8 cellular contexts compared by ENCODE assay signal in genomic region chr16:3112058-3112880, GRCh38. TPM values are rescaled to one million over a fixed set of nuclear protein-coding genes. Genes with fewer than 3 reads are reported as not detected.
A peak's percentile ranks its signal among the peaks of the same experiment; 100 is the strongest.
DNase-seq lines count a peak whose midpoint lies in the region; ATAC-seq, FAIRE-seq and TF ChIP-seq lines count a peak whose summit lies in the region.

TSS of gene ZNF205 (plus strand) at chr16:3112586. CDS start at chr16:3113431, 845 bp downstream.

- H3K4me3 ChIP-seq in A673 (ENCODE audit: low read depth, low read length, poor library complexity, severe bottlenecking) = peak within 1 kb of the TSS; percentile 99
- H3K4me3 ChIP-seq in Panc1 (ENCODE audit: low read depth in 2 of 2, low read length in 2 of 2) = peak within 1 kb of the TSS; percentile 89 to 94
- peak within 1 kb of the TSS; percentile 44 to 78 (median 59) for H3K4me3 ChIP-seq in endothelial cell of umbilical vein (replicated peaks in 1 of 3; ENCODE audit: insufficient read depth in 1 of 3, low read depth in 1 of 3, low read length in 3 of 3)
- H3K4me3 ChIP-seq in mesendoderm (ENCODE audit: low read length) = peak within 1 kb of the TSS; percentile 66

- FAIRE-seq in endothelial cell of umbilical vein (lab: Jason Lieb, UNC) = peak; percentile 75
- peak; percentile 61 for FAIRE-seq in urothelium cell line (lab: Jason Lieb, UNC)

- ATAC-seq in Panc1 = peak; percentile 93
- ATAC-seq in T-cell (replicated peaks in 1 of 4) = no peak
- ATAC-seq in HG03039 (IDR thresholded peaks at IDR 0.05; ENCODE audit: unreplicated experiment) = no peak

- H2BK5ac ChIP-seq in mesendoderm (ENCODE audit: low read length) = no peak within 1 kb of the TSS

- H3K9me1 ChIP-seq in endothelial cell of umbilical vein (replicated peaks; ENCODE audit: control insufficient read depth, extremely low read depth, insufficient read depth, low read length) = no peaks in the 10 kb centered on the region

- H3K4me1 Mint-ChIP-seq in T-cell = peaks cover 2 to 4% (median 3%) of the 10 kb centered on the region in 3 donors

- peaks cover 4% of the 10 kb centered on the region for H3K36me3 Mint-ChIP-seq in T-cell

- H2AFZ ChIP-seq in endothelial cell of umbilical vein (ENCODE audit: low read depth, low read length) = peak within 1 kb of the TSS; percentile 84

- H2BK15ac ChIP-seq in mesendoderm (replicated peaks; ENCODE audit: low read depth) = no peak within 1 kb of the TSS

- POLR2A ChIA-PET in A673 (lab: Charles Lee; ENCODE audit: low non-redundant PET) (no interaction called here), HEK293T (lab: Yijun Ruan, JAX) (interaction anchor here (0.6 to 4.3 kb wide), 12 partner anchors 7 to 94 kb away, joined by 3 to 24 read pairs (median 4); partner anchors contain the start of genes CLDN6 and ZNF213), Panc1 (lab: Charles Lee) (no interaction called here), endothelial cell of umbilical vein (lab: Charles Lee) (interaction anchor here (0.6 kb wide), 1 partner anchor 22 kb away, joined by 3 read pairs; the partner anchor contains the start of gene ZNF213), T-cell (lab: Charles Lee) (interaction anchor here in 1 of 2 donors (0.6 kb wide), 1 partner anchor 29 kb away, joined by 3 read pairs; no protein-coding TSS in a partner anchor)

- peak within 1 kb of the TSS; percentile 54 for H3K9ac ChIP-seq in endothelial cell of umbilical vein (replicated peaks; ENCODE audit: extremely low read depth, insufficient read depth, low read length)
- H3K9ac ChIP-seq in mesendoderm (ENCODE audit: low read length) = peak within 1 kb of the TSS; percentile 80

- H3K9me3 ChIP-seq in A673 (ENCODE audit: low read depth, low read length, poor library complexity, severe bottlenecking) (no peaks in the 10 kb centered on the region), Panc1 (ENCODE audit: control insufficient read depth, insufficient read depth, low read depth, low read length) (no peaks in the 10 kb centered on the region), endothelial cell of umbilical vein (replicated peaks; ENCODE audit: control insufficient read depth, insufficient read depth, low read length) (no peaks in the 10 kb centered on the region)

- no peak within 1 kb of the TSS for H3K18ac ChIP-seq in mesendoderm (ENCODE audit: low read length)

- no peaks in the 10 kb centered on the region for H3K9me3 Mint-ChIP-seq in T-cell

- peak within 1 kb of the TSS; percentile 88 for H3K56ac ChIP-seq in mesendoderm (ENCODE audit: low read length)

- no peaks in the 10 kb centered on the region for H3K27me3 Mint-ChIP-seq in T-cell

- TF ChIP-seq POLR2A in endothelial cell of umbilical vein (IDR thresholded peaks at IDR 0.05; ENCODE audit: low read depth, low read length) = peak; percentile 34

- BruUV-seq in A673 (replicated peaks; lab: Mats Ljungman, UMichigan) = no TSS peak
- BruUV-seq in Panc1 (replicated peaks; lab: Mats Ljungman, UMichigan) = no TSS peak
- BruUV-seq in endothelial cell of umbilical vein (replicated peaks; lab: Mats Ljungman, UMichigan) = no TSS peak

- no peak within 1 kb of the TSS for H4K8ac ChIP-seq in mesendoderm (ENCODE audit: low read depth, low read length)

- peak; percentile 89 for DNase-seq in A673 (ENCODE audit: low spot score)
- DNase-seq in HEK293T (ENCODE audit: extremely low spot score) = peak; percentile 84
- DNase-seq in Panc1 (ENCODE audit: low read depth, low spot score) = no peak
- DNase-seq in endothelial cell of umbilical vein (ENCODE audit: low read depth, low spot score) = peak; percentile 61
- DNase-seq in mesendoderm = peak; percentile 86
- peak; percentile 90 for DNase-seq in urothelium cell line (ENCODE audit: low spot score)
- no peak for DNase-seq in T-cell

- no peak within 1 kb of the TSS for H2AK5ac ChIP-seq in mesendoderm (ENCODE audit: low read length)

- no peak within 1 kb of the TSS for H3K27ac Mint-ChIP-seq in T-cell

- no CpG with 5 or more reads among the region's 23 CpGs for WGBS in mesendoderm (ENCODE audit: extremely low coverage, insufficient coverage, low lambda C conversion rate)

- intact Hi-C loops in A673 (cut with micrococcal nuclease; ENCODE audit: unreplicated experiment) = no loop called here
- intact Hi-C loops in Panc1 (cut with micrococcal nuclease; ENCODE audit: unreplicated experiment) = no loop called here
- intact Hi-C loops in endothelial cell of umbilical vein (cut with micrococcal nuclease) = loop anchor here (1.0 kb wide), 1 partner anchor 9 kb away; no protein-coding TSS in a partner anchor

- no peaks in the 10 kb centered on the region for H3K27me3 ChIP-seq in A673 (replicated peaks; ENCODE audit: insufficient read depth, low read depth, low read length, poor library complexity)
- no peaks in the 10 kb centered on the region for H3K27me3 ChIP-seq in Panc1 (ENCODE audit: control insufficient read depth, insufficient read depth, low read length)
- no peaks in the 10 kb centered on the region for H3K27me3 ChIP-seq in endothelial cell of umbilical vein (ENCODE audit: control insufficient read depth in 2 of 2, insufficient read depth in 2 of 2, low read length in 2 of 2)
- H3K27me3 ChIP-seq in mesendoderm (ENCODE audit: insufficient read depth, low read length, poor library complexity) = no peaks in the 10 kb centered on the region

- no peak for TF ChIP-seq CTCF in A673 (conservative IDR thresholded peaks at IDR 0.05; ENCODE audit: low read depth, low read length)
- no peak for TF ChIP-seq CTCF in Panc1 (IDR thresholded peaks at IDR 0.05)
- no peak for TF ChIP-seq CTCF in endothelial cell of umbilical vein (IDR thresholded peaks at IDR 0.05; ENCODE audit: extremely low read depth in 1 of 2, insufficient read depth in 1 of 2, low read depth in 1 of 2, low read length in 2 of 2)

- no peaks in the 10 kb centered on the region for H3K79me1 ChIP-seq in mesendoderm (ENCODE audit: low read length)

- no peaks in the 10 kb centered on the region for H4K20me1 ChIP-seq in endothelial cell of umbilical vein (replicated peaks; ENCODE audit: control insufficient read depth, extremely low read depth, insufficient read depth, low read length)

- no peak within 1 kb of the TSS for H3K4me3 Mint-ChIP-seq in T-cell

- in situ Hi-C loops in Panc1 (cut with HindIII; ENCODE audit: low pct_unique_long_range_greater_than_20kb, low sequenced_read_pairs) = no loop called here

- H3K4me2 ChIP-seq in endothelial cell of umbilical vein (ENCODE audit: insufficient read depth, low read length) = peak within 1 kb of the TSS; percentile 75
- H3K4me2 ChIP-seq in mesendoderm (ENCODE audit: low read length) = peak within 1 kb of the TSS; percentile 88

- H3K4ac ChIP-seq in mesendoderm (ENCODE audit: low read depth, low read length) = peak within 1 kb of the TSS; percentile 84

- H3K23ac ChIP-seq in mesendoderm (ENCODE audit: low read length) = no peak within 1 kb of the TSS

- no peak within 1 kb of the TSS for H2BK120ac ChIP-seq in mesendoderm (ENCODE audit: low read depth, low read length)

- CTCF ChIA-PET in A673 (lab: Charles Lee) (interaction anchor here (3.2 kb wide), 1 partner anchor 17 kb away, joined by 10 read pairs; no protein-coding TSS in a partner anchor), HEK293T (lab: Yijun Ruan, JAX) (interaction anchor here (1.4 to 1.6 kb wide), 2 partner anchors 10 to 54 kb away, joined by 3 to 5 read pairs; no protein-coding TSS in a partner anchor), Panc1 (lab: Charles Lee) (interaction anchor here (1.1 kb wide), 1 partner anchor 17 kb away, joined by 3 read pairs; no protein-coding TSS in a partner anchor), endothelial cell of umbilical vein (lab: Charles Lee) (interaction anchor here (1.2 to 3.9 kb wide), 7 partner anchors 10 to 81 kb away, joined by 4 to 38 read pairs (median 23); partner anchors contain the start of genes ZNF213 and ZSCAN10), T-cell (lab: Charles Lee) (no interaction called here)

- dilution Hi-C loops in endothelial cell of umbilical vein (cut with MboI; ENCODE audit: extremely low pct_ligation_motif_present, low sequenced_read_pairs) = no loop called here

- H3K4me1 ChIP-seq in A673 (ENCODE audit: insufficient read depth, low read length, poor library complexity, severe bottlenecking) (peaks cover 20% of the 10 kb centered on the region), Panc1 (ENCODE audit: control insufficient read depth, insufficient read depth, low read length) (peaks cover 16% of the 10 kb centered on the region), endothelial cell of umbilical vein (ENCODE audit: control insufficient read depth, extremely low read depth, insufficient read depth, low read length) (peaks cover 18% of the 10 kb centered on the region), mesendoderm (ENCODE audit: control insufficient read depth, low read depth, low read length) (no peaks in the 10 kb centered on the region)

- H3K27ac ChIP-seq in A673 (ENCODE audit: low read depth, low read length, poor library complexity, severe bottlenecking) = peak within 1 kb of the TSS; percentile 70
- H3K27ac ChIP-seq in Panc1 (ENCODE audit: low read length) = peak within 1 kb of the TSS; percentile 88
- H3K27ac ChIP-seq in endothelial cell of umbilical vein (ENCODE audit: insufficient read depth, low read depth, low read length) = no peak within 1 kb of the TSS
- H3K27ac ChIP-seq in mesendoderm (ENCODE audit: low read depth, low read length) = no peak within 1 kb of the TSS

- H3K79me2 ChIP-seq in endothelial cell of umbilical vein (ENCODE audit: control insufficient read depth, insufficient read depth, low read length) (peaks cover 13% of the 10 kb centered on the region), mesendoderm (ENCODE audit: control insufficient read depth, insufficient read depth, low read length) (no peaks in the 10 kb centered on the region)

- H3K36me3 ChIP-seq in A673 (ENCODE audit: insufficient read depth, low read length, poor library complexity, severe bottlenecking) (peaks cover 5% of the 10 kb centered on the region), Panc1 (ENCODE audit: control insufficient read depth, insufficient read depth, low read length) (peaks cover 3% of the 10 kb centered on the region; the same call in 1 of the 2 replicates), endothelial cell of umbilical vein (ENCODE audit: control insufficient read depth in 2 of 2, extremely low read depth in 1 of 2, insufficient read depth in 2 of 2, low read length in 2 of 2) (peaks cover 0 to 11% of the 10 kb centered on the region in 2 experiments), mesendoderm (ENCODE audit: control insufficient read depth, insufficient read depth, low read length) (no peaks in the 10 kb centered on the region)

- no peak within 1 kb of the TSS for H4K5ac ChIP-seq in mesendoderm (ENCODE audit: low read length)

RNA-seq across cellular contexts. Expression of gene ZNF205, which starts in this region (rescaled TPM):
- total RNA-seq in A673 (2021) (16.8 and 19.0 TPM in 2 replicates), Panc1 (2021; ENCODE audit: unreplicated experiment) (18.3 TPM), endothelial cell of umbilical vein (15.5 and 18.5 TPM in 2 replicates), T-cell (under 1 TPM in 1 of 5 donors, not detected in 4; 0.38 TPM)
- 28.2 TPM for polyA plus RNA-seq in Panc1 (2012; ENCODE audit: insufficient read length)
- polyA plus RNA-seq in endothelial cell of umbilical vein = 19.0 and 30.1 TPM in 2 replicates
- polyA plus RNA-seq in endothelial cell of umbilical vein (2011; cell fraction: cytosol; rRNA removed) = 14.3 and 20.6 TPM in 2 replicates
- 15.3 and 16.2 TPM in 2 replicates for polyA plus RNA-seq in endothelial cell of umbilical vein (2011; cell fraction: nucleus; rRNA removed)
- polyA plus RNA-seq in endothelial cell of umbilical vein (2012) = 8.4 and 10.2 TPM in 2 replicates
- 5.1 and 6.5 TPM in 2 replicates for polyA minus RNA-seq in endothelial cell of umbilical vein
- 8.7 TPM for polyA minus RNA-seq in endothelial cell of umbilical vein (2011; cell fraction: cytosol; rRNA and poly(A)+ RNA removed)
- polyA minus RNA-seq in endothelial cell of umbilical vein (2011; cell fraction: nucleus; rRNA and poly(A)+ RNA removed) = 3.0 and 4.4 TPM in 2 replicates
- 9.9 TPM for polyA plus RNA-seq in mesendoderm (2013, experiment 1 of 2)
- polyA plus RNA-seq in mesendoderm (2013, experiment 2 of 2) = 9.8 TPM

Comparison
In these comparisons a context has a peak if more than half of its experiments do, and no peak if none do; other contexts are left out.
1. RNA of gene ZNF205 (total RNA-seq): 16.8 to 19.0 TPM in A673, 15.5 to 18.5 TPM in endothelial cell of umbilical vein and 18.3 TPM in Panc1 (single experiment); 0.38 TPM in T-cell; every median in the first group is over 10 times any median in the second.
2. DNase-seq: peak in A673 (single experiment), HEK293T (single experiment), endothelial cell of umbilical vein (single experiment), mesendoderm (single experiment) and urothelium cell line (single experiment); none in Panc1 (single experiment) and T-cell (0 of 34).
3. H3K27ac ChIP-seq: peak in A673 (single experiment) and Panc1 (single experiment); none in endothelial cell of umbilical vein (single experiment) and mesendoderm (single experiment).
4. CTCF ChIA-PET loops: an anchor here in A673 (3.2 kb wide), HEK293T (1.4 to 1.6 kb wide), Panc1 (1.1 kb wide) and endothelial cell of umbilical vein (1.2 to 3.9 kb wide); none called in T-cell.
5. POLR2A ChIA-PET loops: an anchor here in HEK293T (0.6 to 4.3 kb wide) and endothelial cell of umbilical vein (0.6 kb wide); none called in A673 and Panc1.
6. Peak in every context shown above with its lines, with median percentiles within 50 percentile points of each other: H3K4me3 ChIP-seq.